ENCODE assay signal across 8 cellular contexts in the genomic region with DNA sequence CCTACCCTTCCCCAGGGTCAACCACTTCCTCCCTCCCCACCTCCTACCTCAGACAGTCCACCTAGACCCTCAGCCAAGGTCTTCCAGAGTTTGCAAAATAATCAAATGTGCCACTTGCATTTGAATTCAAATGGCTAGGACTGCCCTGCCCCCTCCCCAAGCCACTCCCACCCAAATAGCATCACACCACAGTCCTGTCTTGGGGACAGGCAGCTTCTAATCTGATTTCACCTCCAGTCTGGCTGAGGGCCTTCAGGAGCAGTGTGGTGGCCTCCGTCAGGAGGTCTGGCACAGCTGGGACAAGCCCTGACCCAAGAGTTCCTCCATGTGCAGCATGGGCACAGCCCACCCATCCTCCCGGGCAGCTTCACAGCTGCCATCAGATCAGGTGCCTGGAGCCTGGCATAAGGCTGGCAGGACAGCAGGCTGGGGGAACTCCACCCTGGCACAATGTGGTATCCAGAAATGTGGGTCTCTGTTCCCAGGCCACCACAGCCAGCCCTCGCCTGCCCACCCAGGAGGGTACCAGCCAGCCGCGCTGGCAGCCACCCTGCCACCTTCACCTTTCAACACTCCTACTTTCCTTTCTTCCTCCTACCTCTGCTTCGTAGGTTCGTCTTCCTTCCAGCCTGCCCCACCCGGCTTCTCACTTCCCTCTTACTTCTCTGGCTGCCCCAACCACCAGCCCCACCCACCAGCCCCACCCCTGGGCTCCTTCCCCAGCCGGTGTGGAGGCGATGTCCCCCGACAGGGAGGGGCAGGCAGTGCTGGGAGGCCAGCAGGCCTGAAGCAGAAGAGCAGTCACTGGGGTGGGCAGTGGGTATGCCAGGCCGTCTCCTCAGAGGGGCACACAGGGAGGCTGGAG. TPM values are rescaled to one million over a fixed set of nuclear protein-coding genes. Genes with fewer than 3 reads are reported as not detected.
A peak's percentile ranks its signal among the peaks of the same experiment; 100 is the strongest.
DNase-seq lines count a peak whose midpoint lies in the region; ATAC-seq, FAIRE-seq and TF ChIP-seq lines count a peak whose summit lies in the region.

Gene CAPG (minus strand): TSS at position 648 of the 865 bp plus-strand sequence. CDS start 8,221 bp downstream, outside the sequence.

- no peaks in the 10 kb centered on the region for H3K4me1 ChIP-seq in pancreas

- 74 to 75% methylated on average over 12 of the region's 12 CpGs for WGBS in pancreas, 2 donors

- H3K9me3 Mint-ChIP-seq in activated CD4-positive, alpha-beta T cell treated with anti-CD3 and anti-CD28 coated beads, Interleukin-2, amount 10 ng/mL, durations not matched to agents 24 days and 14 days: no peaks in the 10 kb centered on the region

- H3K27me3 Mint-ChIP-seq in activated CD4-positive, alpha-beta T cell treated with anti-CD3 and anti-CD28 coated beads, Interleukin-2, amount 10 ng/mL, durations not matched to agents 24 days and 14 days: peaks cover 3% of the 10 kb centered on the region

- POLR2A ChIA-PET in BJ (lab: Charles Lee): no interaction called here

- H3K4me3 Mint-ChIP-seq in activated CD4-positive, alpha-beta T cell treated with anti-CD3 and anti-CD28 coated beads, Interleukin-2, amount 10 ng/mL, durations not matched to agents 24 days and 14 days: peak within 1 kb of the TSS; percentile 77

- H3K27me3 ChIP-seq in BJ (ENCODE audit: control insufficient read depth, insufficient read depth, low read length): no peaks in the 10 kb centered on the region
- no peaks in the 10 kb centered on the region for H3K27me3 ChIP-seq in pancreas

- no peaks in the 10 kb centered on the region for H3K9me3 ChIP-seq in pancreas

- TF ChIP-seq CTCF in BJ (IDR thresholded peaks at IDR 0.05; ENCODE audit: insufficient read depth, low read depth, low read length): no peak
- no peak for TF ChIP-seq CTCF in GM20000 (IDR thresholded peaks at IDR 0.05; ENCODE audit: extremely low read depth, missing control alignments)
- no peak for TF ChIP-seq CTCF in pancreas (IDR thresholded peaks at IDR 0.05)

- H3K36me3 ChIP-seq in BJ (ENCODE audit: control insufficient read depth, insufficient read depth, low read length) (no peaks in the 10 kb centered on the region), pancreas (no peaks in the 10 kb centered on the region)

- no peak within 1 kb of the TSS for H3K4me3 ChIP-seq in BJ (ENCODE audit: low read depth, low read length)
- peak within 1 kb of the TSS in 1 of 4 donors; percentile 8 for H3K4me3 ChIP-seq in pancreas

- no peak for FAIRE-seq in pancreas (lab: Jason Lieb, UNC)

- H3K36me3 Mint-ChIP-seq in activated CD4-positive, alpha-beta T cell treated with anti-CD3 and anti-CD28 coated beads, Interleukin-2, amount 10 ng/mL, durations not matched to agents 24 days and 14 days (ENCODE audit: low read depth): peaks cover 10% of the 10 kb centered on the region

- H3K4me1 Mint-ChIP-seq in activated CD4-positive, alpha-beta T cell treated with anti-CD3 and anti-CD28 coated beads, Interleukin-2, amount 10 ng/mL, durations not matched to agents 24 days and 14 days: peaks cover 58% of the 10 kb centered on the region

- H3K27ac Mint-ChIP-seq in activated CD4-positive, alpha-beta T cell treated with anti-CD3 and anti-CD28 coated beads, Interleukin-2, amount 10 ng/mL, durations not matched to agents 24 days and 14 days: peak within 1 kb of the TSS; percentile 81

- CTCF ChIA-PET in BJ (lab: Yijun Ruan, JAX): no interaction called here

- intact Hi-C loops in activated CD4-positive, alpha-beta T cell treated with anti-CD3 and anti-CD28 coated beads, Interleukin-2, amount 10 ng/mL, durations not matched to agents 24 days and 14 days (cut with micrococcal nuclease): no loop called here
- intact Hi-C loops in pancreas (cut with DNase I): no loop called here

- ATAC-seq in esophagus mucosa (peak; percentile 77), pancreas (peak in 3 of 4 donors; percentile 3 to 23 (median 6))

- DNase-seq in BJ (ENCODE audit: low read depth): no peak
- DNase-seq in GM20000 (ENCODE audit: low spot score): peak; percentile 83
- peak in 54 of 76 experiments; percentile 11 to 84 (median 56) for DNase-seq in HUDEP-2 (lab: John Stamatoyannopoulos, UW; ENCODE audit: unreplicated experiment in 76 of 76)
- peak; percentile 87 for DNase-seq in activated CD4-positive, alpha-beta T cell treated with anti-CD3 and anti-CD28 coated beads, Interleukin-2, amount 10 ng/mL, durations not matched to agents 24 days and 14 days
- DNase-seq in pancreas: peak in 2 of 6 donors; percentile 54 to 73
- DNase-seq in ecto neural progenitor cell (ENCODE audit: low spot score): no peak
- DNase-seq in NCI-H187 (lab: John Stamatoyannopoulos, UW): no peak

- peak within 1 kb of the TSS in 2 of 4 donors; percentile 18 to 28 for H3K27ac ChIP-seq in pancreas

RNA-seq across cellular contexts. Expression of gene CAPG, which starts in this region (rescaled TPM):
- polyA plus RNA-seq in BJ (2011; rRNA removed) (92.4 and 135 TPM in 2 replicates), pancreas (10 to 100 TPM; 37.6 to 41.3 TPM)
- polyA minus RNA-seq in BJ (2011; rRNA and poly(A)+ RNA removed): 27.6 and 42.2 TPM in 2 replicates
- total RNA-seq in activated CD4-positive, alpha-beta T cell treated with anti-CD3 and anti-CD28 coated beads, Interleukin-2, amount 10 ng/mL, durations not matched to agents 24 days and 14 days: 51.6 and 63.6 TPM in 2 replicates
- total RNA-seq in esophagus mucosa (295 TPM), pancreas (100 to 1,000 TPM in 1 of 6 donors, 10 to 100 TPM in 5; 10.9 to 111 (median 29.0) TPM)

Comparison
In these comparisons a context has a peak if more than half of its experiments do, and no peak if none do; other contexts are left out.
1. DNase-seq: peak in GM20000 (single experiment), HUDEP-2 (54 of 76) and activated CD4-positive, alpha-beta T cell treated with anti-CD3 and anti-CD28 coated beads, Interleukin-2, amount 10 ng/mL, durations not matched to agents 24 days and 14 days (single experiment); none in BJ (single experiment), ecto neural progenitor cell (single experiment) and NCI-H187 (0 of 2).